18 cellular contexts compared by ENCODE assay signal in the genomic region with DNA sequence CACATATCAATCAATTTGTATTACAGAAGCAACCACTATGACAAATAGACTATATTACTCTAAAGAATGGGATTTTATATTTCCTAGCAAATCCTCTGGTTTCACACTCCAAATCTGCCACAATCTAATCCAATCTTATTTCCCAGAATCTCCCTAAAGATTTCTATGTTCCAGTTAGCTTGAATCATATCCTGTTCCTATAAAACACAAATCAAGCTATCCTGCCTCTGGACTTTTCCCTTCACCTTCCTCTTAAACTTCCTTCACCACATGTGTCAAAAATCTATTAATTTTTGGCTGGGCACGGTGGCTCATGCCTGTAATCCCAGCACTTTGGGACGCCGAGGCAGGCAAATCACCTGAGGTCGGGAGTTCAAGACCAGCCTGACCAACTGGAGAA.
"Had no signal": no experiment of that assay in that cellular context is flagged by ENCODE, and none has a peak within 500 bp of the region (broad histone marks: within the 10 kb centered on the region; RNA-seq: fewer than 3 reads in every experiment).

No MANE protein-coding gene starts in this region.

- H3K4me3 Mint-ChIP-seq: central memory CD8-positive, alpha-beta T cell; naive thymus-derived CD8-positive, alpha-beta T cell; neural crest cell; stimulated activated naive B cell treated with anti-CD40 and anti-IgM and Interleukin-4, amounts not matched to agents 10 μg/mL and 1 μg/mL and 100 μg/mL, for 72 hours; stimulated activated naive CD8-positive, alpha-beta T cell treated with anti-CD3 and anti-CD28 coated beads, Interleukin-15, amount 100 ng/mL, for 72 hours had no signal

- H3K27ac ChIP-seq: foreskin keratinocyte, prostate gland, right lobe of liver, testis had no signal

- H3K27ac Mint-ChIP-seq: stimulated activated naive B cell treated with anti-CD40 and anti-IgM and Interleukin-4, amounts not matched to agents 10 μg/mL and 1 μg/mL and 100 μg/mL, for 72 hours; stimulated activated naive CD8-positive, alpha-beta T cell treated with anti-CD3 and anti-CD28 coated beads, Interleukin-15, amount 100 ng/mL, for 72 hours had no signal

- H3K9me3 ChIP-seq: prostate gland, right lobe of liver, testis, tibial nerve had no signal

- DNase-seq: cortex of kidney; effector memory CD4-positive, alpha-beta T cell; foreskin keratinocyte; head of caudate nucleus; hippocampal formation; left colon; mammary epithelial cell; naive thymus-derived CD8-positive, alpha-beta T cell; right lobe of liver; stimulated activated CD4-positive, alpha-beta T cell treated with anti-CD3 and anti-CD28 coated beads, Interleukin-2, amount 100 ng/mL, for 24 hours; stimulated activated CD4-positive, alpha-beta T cell treated with anti-CD3 and anti-CD28 coated beads, Interleukin-4, amount 100 ng/mL, for 4 hours; stimulated activated naive B cell treated with anti-CD40 and anti-IgM and Interleukin-4, amounts not matched to agents 10 μg/mL and 1 μg/mL and 100 μg/mL, for 72 hours; stimulated activated naive CD8-positive, alpha-beta T cell treated with anti-CD3 and anti-CD28 coated beads, Interleukin-15, amount 100 ng/mL, for 72 hours; testis had no signal

- H3K4me3 ChIP-seq: prostate gland, right lobe of liver, testis, tibial nerve had no signal

- H3K27me3 ChIP-seq: foreskin keratinocyte, right lobe of liver, testis, tibial nerve had no signal

- H3K27me3 Mint-ChIP-seq: central memory CD8-positive, alpha-beta T cell; naive thymus-derived CD8-positive, alpha-beta T cell; stimulated activated naive B cell treated with anti-CD40 and anti-IgM and Interleukin-4, amounts not matched to agents 10 μg/mL and 1 μg/mL and 100 μg/mL, for 72 hours; stimulated activated naive CD8-positive, alpha-beta T cell treated with anti-CD3 and anti-CD28 coated beads, Interleukin-15, amount 100 ng/mL, for 72 hours had no signal

- ATAC-seq: foreskin keratinocyte; left colon; naive thymus-derived CD8-positive, alpha-beta T cell; stimulated activated naive B cell treated with anti-CD40 and anti-IgM and Interleukin-4, amounts not matched to agents 10 μg/mL and 1 μg/mL and 100 μg/mL, for 72 hours; stimulated activated naive CD8-positive, alpha-beta T cell treated with anti-CD3 and anti-CD28 coated beads, Interleukin-15, amount 100 ng/mL, for 72 hours had no signal

- H3K4me1 ChIP-seq: foreskin keratinocyte, prostate gland had no signal

- H3K9me3 Mint-ChIP-seq: central memory CD8-positive, alpha-beta T cell; naive thymus-derived CD8-positive, alpha-beta T cell; neural crest cell; stimulated activated naive B cell treated with anti-CD40 and anti-IgM and Interleukin-4, amounts not matched to agents 10 μg/mL and 1 μg/mL and 100 μg/mL, for 72 hours; stimulated activated naive CD8-positive, alpha-beta T cell treated with anti-CD3 and anti-CD28 coated beads, Interleukin-15, amount 100 ng/mL, for 72 hours had no signal

- H3K36me3 ChIP-seq: prostate gland, right lobe of liver, tibial nerve had no signal
